20 cellular contexts compared by ENCODE assay signal in genomic region chr14:83764656-83765055, GRCh38.
"Had no signal": no experiment of that assay in that cellular context is flagged by ENCODE, and none has a peak within 500 bp of the region (broad histone marks: within the 10 kb centered on the region; RNA-seq: fewer than 3 reads in every experiment).

No MANE protein-coding gene starts in this region.

- H3K9ac ChIP-seq: parathyroid adenoma had no signal

- H3K4me1 ChIP-seq: parathyroid adenoma, sigmoid colon, stomach, thyroid gland had no signal

- H2AFZ ChIP-seq: parathyroid adenoma had no signal

- H3K36me3 ChIP-seq: sigmoid colon, stomach, thyroid gland had no signal

- H3K27me3 ChIP-seq: dorsolateral prefrontal cortex, sigmoid colon, stomach, thyroid gland had no signal

- H3K9me3 ChIP-seq: sigmoid colon, stomach, thyroid gland had no signal

- ATAC-seq: left lobe of liver; natural killer cell; right cardiac atrium; stimulated activated effector memory CD8-positive, alpha-beta T cell treated with anti-CD3 and anti-CD28 coated beads, Interleukin-12 subunit alpha, Interleukin-12 subunit beta, amount 100 ng/mL, for 72 hours had no signal

- H3K4me1 Mint-ChIP-seq: memory B cell; natural killer cell; neural crest cell; stimulated activated effector memory CD8-positive, alpha-beta T cell treated with anti-CD3 and anti-CD28 coated beads, Interleukin-12 subunit alpha, Interleukin-12 subunit beta, amount 100 ng/mL, for 72 hours had no signal

- H3K79me2 ChIP-seq: parathyroid adenoma had no signal

- H3K27me3 Mint-ChIP-seq: memory B cell, progenitor cell of endocrine pancreas, type B pancreatic cell had no signal

- H3K27ac ChIP-seq: dorsolateral prefrontal cortex, parathyroid adenoma, sigmoid colon, stomach, thyroid gland had no signal

- H3K4me3 Mint-ChIP-seq: memory B cell; natural killer cell; neural crest cell; stimulated activated effector memory CD8-positive, alpha-beta T cell treated with anti-CD3 and anti-CD28 coated beads, Interleukin-12 subunit alpha, Interleukin-12 subunit beta, amount 100 ng/mL, for 72 hours; type B pancreatic cell had no signal

- DNase-seq: dorsolateral prefrontal cortex; effector CD4-positive, alpha-beta T cell; head of caudate nucleus; kidney; natural killer cell; right cardiac atrium; sigmoid colon; stimulated activated CD4-positive, alpha-beta T cell treated with anti-CD3 and anti-CD28 coated beads, Interleukin-2, amount 100 ng/mL, for 24 hours; stimulated activated CD4-positive, alpha-beta T cell treated with anti-CD3 and anti-CD28 coated beads, Interleukin-4, amount 100 ng/mL, for 24 hours; stimulated activated naive CD4-positive, alpha-beta T cell treated with Interleukin-2 at 50 U/mL for 16 hours; stomach; thyroid gland had no signal

- H3K4me3 ChIP-seq: dorsolateral prefrontal cortex, lung, sigmoid colon, stomach, thyroid gland had no signal

- H3K27ac Mint-ChIP-seq: memory B cell; natural killer cell; progenitor cell of endocrine pancreas; stimulated activated effector memory CD8-positive, alpha-beta T cell treated with anti-CD3 and anti-CD28 coated beads, Interleukin-12 subunit alpha, Interleukin-12 subunit beta, amount 100 ng/mL, for 72 hours; type B pancreatic cell had no signal

- H3K36me3 Mint-ChIP-seq: memory B cell; natural killer cell; stimulated activated effector memory CD8-positive, alpha-beta T cell treated with anti-CD3 and anti-CD28 coated beads, Interleukin-12 subunit alpha, Interleukin-12 subunit beta, amount 100 ng/mL, for 72 hours; type B pancreatic cell had no signal
